In the genomic region with DNA sequence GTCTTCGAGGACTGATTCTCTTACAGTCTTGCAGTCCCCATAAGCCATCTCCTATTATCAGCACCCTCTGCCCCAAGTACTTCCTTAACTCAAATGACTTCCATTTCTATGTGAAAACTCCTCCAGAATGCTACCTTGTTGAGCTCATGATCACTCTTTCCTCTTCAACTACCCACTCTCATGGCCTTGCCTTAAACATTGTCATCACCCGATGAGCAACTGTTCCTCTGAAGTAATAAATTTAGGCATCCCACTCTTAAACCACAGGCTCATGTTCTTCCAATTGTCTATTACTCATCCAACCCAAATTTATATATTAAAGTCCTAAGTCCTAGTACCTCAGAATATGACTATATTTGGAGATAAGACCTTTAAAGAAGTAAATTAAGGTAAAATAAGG, we compare ENCODE assay signal across 21 cellular contexts.
"Had no signal": no experiment of that assay in that cellular context is flagged by ENCODE, and none has a peak within 500 bp of the region (broad histone marks: within the 10 kb centered on the region; RNA-seq: fewer than 3 reads in every experiment).

No MANE protein-coding gene starts in this region.

- H3K4me1 Mint-ChIP-seq: nephron progenitor cell had no signal

- H3K27ac Mint-ChIP-seq: dendritic cell treated with granulocyte-macrophage colony-stimulating factor and Interleukin-4, amounts not matched to agents 40 ng/mL and 50 ng/mL, for 4 days; naive thymus-derived CD4-positive, alpha-beta T cell; nephron progenitor cell had no signal

- FAIRE-seq: colon had no signal

- H3K36me3 Mint-ChIP-seq: naive thymus-derived CD4-positive, alpha-beta T cell had no signal

- H3K4me3 Mint-ChIP-seq: dendritic cell treated with granulocyte-macrophage colony-stimulating factor and Interleukin-4, amounts not matched to agents 40 ng/mL and 50 ng/mL, for 4 days; naive thymus-derived CD4-positive, alpha-beta T cell; nephron progenitor cell had no signal

- DNase-seq: esophagus squamous epithelium; foreskin keratinocyte; heart left ventricle; hippocampal formation; left colon; left ventricle myocardium superior; mesenchymal stem cell; midbrain; naive thymus-derived CD4-positive, alpha-beta T cell; nephron progenitor cell; psoas muscle; retina; right lobe of liver; spleen; stimulated activated CD4-positive, alpha-beta T cell treated with anti-CD3 and anti-CD28 coated beads, Interleukin-2, amount 100 ng/mL, for 24 hours; stimulated activated CD4-positive, alpha-beta T cell treated with anti-CD3 and anti-CD28 coated beads, Interleukin-4, amount 100 ng/mL, for 4 hours; stimulated activated naive CD4-positive, alpha-beta T cell; tibial artery; upper lobe of left lung had no signal

- H3K9me3 Mint-ChIP-seq: nephron progenitor cell had no signal

- H3K27me3 Mint-ChIP-seq: dendritic cell treated with granulocyte-macrophage colony-stimulating factor and Interleukin-4, amounts not matched to agents 40 ng/mL and 50 ng/mL, for 4 days had no signal

- ATAC-seq: foreskin keratinocyte; heart left ventricle; left colon; left ventricle myocardium superior; naive thymus-derived CD4-positive, alpha-beta T cell; psoas muscle; right lobe of liver had no signal
